ENCODE assay signal across 8 cellular contexts in the genomic region with DNA sequence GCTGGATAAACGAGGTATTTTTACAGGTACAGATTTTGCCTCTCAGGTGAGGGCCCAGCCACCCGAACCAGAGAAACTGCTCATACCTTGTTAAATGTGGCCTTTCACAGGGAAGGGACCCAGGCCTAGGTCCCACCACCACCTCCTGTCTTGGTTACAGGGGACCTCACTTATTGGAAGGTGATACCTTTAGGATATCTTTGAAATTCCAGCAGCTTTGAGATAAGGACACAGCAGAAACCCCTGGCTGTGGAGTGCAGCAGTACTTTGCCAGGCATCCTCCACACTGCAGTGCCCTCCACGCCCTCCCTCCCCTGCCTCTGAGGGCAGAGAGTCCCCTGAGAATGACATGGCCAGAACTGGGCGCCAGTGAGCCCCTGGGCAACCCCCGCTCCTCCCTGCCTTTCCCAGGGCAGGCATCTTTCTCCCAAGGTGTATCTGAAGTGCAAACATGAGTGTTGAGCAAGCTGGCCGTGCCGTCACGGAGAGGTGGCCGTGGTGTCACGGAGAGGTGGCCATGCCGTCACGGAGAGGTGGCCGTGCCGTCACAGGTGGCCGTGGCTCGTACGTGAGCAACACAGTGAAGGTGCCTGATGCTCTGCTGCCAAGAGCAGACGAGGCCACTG.
DNase-seq lines count a peak whose midpoint lies in the region; ATAC-seq and TF ChIP-seq lines count a peak whose summit lies in the region.

No MANE protein-coding gene starts in this region.

- H3K4me3 ChIP-seq in heart left ventricle, result no peak overlapping the region

- TF ChIP-seq CTCF in CD14-positive monocyte (IDR thresholded peaks at IDR 0.05) (no peak), heart left ventricle (IDR thresholded peaks at IDR 0.05) (no peak)

- peaks cover 34% of the 10 kb centered on the region for H3K4me1 Mint-ChIP-seq in CD14-positive monocyte
- peaks cover 39% of the 10 kb centered on the region for H3K4me1 Mint-ChIP-seq in T-helper 17 cell

- H3K9me3 Mint-ChIP-seq in CD14-positive monocyte, result no peaks in the 10 kb centered on the region

- 95 to 96% (median 95%) methylated on average over 14 to 18 of the region's 18 CpGs for WGBS in heart left ventricle, 4 donors

- no peak for DNase-seq in CD14-positive monocyte (ENCODE audit: low spot score)
- DNase-seq in T-helper 17 cell, result no peak
- peak; percentile 8 for DNase-seq in kidney tubule cell (ENCODE audit: low spot score)
- no peak for DNase-seq in heart left ventricle
- DNase-seq in NCI-H128 (lab: John Stamatoyannopoulos, UW; ENCODE audit: unreplicated experiment), result no peak

- H3K36me3 ChIP-seq in heart left ventricle, result peaks cover 0 to 14% (median 3%) of the 10 kb centered on the region in 9 donors

- H3K4me1 ChIP-seq in heart left ventricle, result peaks cover 0 to 43% (median 10%) of the 10 kb centered on the region in 12 donors

- intact Hi-C loops in CD14-positive monocyte (cut with micrococcal nuclease), result loop anchor here (5.0 kb wide), 1 partner anchor 35 kb away; no protein-coding TSS in a partner anchor
- intact Hi-C loops in heart left ventricle (cut with DNase I), result loop anchor here in 1 of 10 donors (10.0 kb wide), 1 partner anchor 432 kb away; no protein-coding TSS in a partner anchor

- H3K27ac Mint-ChIP-seq in CD14-positive monocyte, result peak overlapping the region; percentile 51 to 97 (median 94)
- peak overlapping the region; percentile 91 for H3K27ac Mint-ChIP-seq in T-helper 17 cell

- peaks cover 52% of the 10 kb centered on the region in 2 donors for H3K36me3 Mint-ChIP-seq in CD14-positive monocyte
- peaks cover 4% of the 10 kb centered on the region for H3K36me3 Mint-ChIP-seq in T-helper 17 cell (ENCODE audit: low read depth)

- no peak overlapping the region for H3K4me3 Mint-ChIP-seq in CD14-positive monocyte
- no peak overlapping the region for H3K4me3 Mint-ChIP-seq in T-helper 17 cell

- H3K27me3 Mint-ChIP-seq in CD14-positive monocyte (ENCODE audit: low read depth in 3 of 3) (peaks cover 0 to 2% (median 1%) of the 10 kb centered on the region in 3 donors), T-helper 17 cell (no peaks in the 10 kb centered on the region)

- H3K27ac ChIP-seq in heart left ventricle, result peak overlapping the region in 5 of 12 donors; percentile 14 to 74 (median 40)

- ATAC-seq in GM21825 (IDR thresholded peaks at IDR 0.05; ENCODE audit: unreplicated experiment), result peak; percentile 5
- ATAC-seq in T-helper 17 cell, result peak; percentile 36
- ATAC-seq in heart left ventricle, result no peak
- no peak for ATAC-seq in GM18519 (IDR thresholded peaks at IDR 0.05; ENCODE audit: low FRiP score, unreplicated experiment)
- ATAC-seq in HG02642 (IDR thresholded peaks at IDR 0.05; ENCODE audit: poor library complexity, unreplicated experiment), result no peak

- TF ChIP-seq POLR2A in heart left ventricle (IDR thresholded peaks at IDR 0.05), result no peak

- H3K9me3 ChIP-seq in T-helper 17 cell (ENCODE audit: control insufficient read depth, low read length, poor library complexity, severe bottlenecking) (no peaks in the 10 kb centered on the region), heart left ventricle (no peaks in the 10 kb centered on the region)

- H3K27me3 ChIP-seq in heart left ventricle, result no peaks in the 10 kb centered on the region

Comparison
In these comparisons a context has a peak if more than half of its experiments do, and no peak if none do; other contexts are left out.
1. ATAC-seq: peak in GM21825 (single experiment) and T-helper 17 cell (single experiment); none in heart left ventricle (0 of 4), GM18519 (single experiment) and HG02642 (single experiment).